ENCODE assay signal across 7 cellular contexts in genomic region chr10:132422931-132423813, GRCh38. TPM values are rescaled to one million over a fixed set of nuclear protein-coding genes. Genes with fewer than 3 reads are reported as not detected.
A peak's percentile ranks its signal among the peaks of the same experiment; 100 is the strongest.
DNase-seq lines count a peak whose midpoint lies in the region; ATAC-seq, FAIRE-seq and TF ChIP-seq lines count a peak whose summit lies in the region.

No MANE protein-coding gene starts in this region.

- no peak overlapping the region for H3K4me2 ChIP-seq in smooth muscle cell

- no peak for TF ChIP-seq CTCF in spleen (IDR thresholded peaks at IDR 0.05 in 8 of 11, conservative IDR thresholded peaks at IDR 0.05 in 3 of 11)
- TF ChIP-seq CTCF in smooth muscle cell (IDR thresholded peaks at IDR 0.05; ENCODE audit: borderline replicate concordance, insufficient read depth, poor library complexity, severe bottlenecking), result no peak

- TF ChIP-seq POLR2A in spleen (IDR thresholded peaks at IDR 0.05), result peak in 1 of 3 donors; percentile 5

- H4K20me1 ChIP-seq in smooth muscle cell (ENCODE audit: low read depth), result no peaks in the 10 kb centered on the region

- ATAC-seq in GM21723 (IDR thresholded peaks at IDR 0.05; ENCODE audit: unreplicated experiment) (peak; percentile 31), GM21528 (IDR thresholded peaks at IDR 0.05; ENCODE audit: low FRiP score, unreplicated experiment) (no peak)

- peaks cover 4% of the 10 kb centered on the region for H3K79me2 ChIP-seq in smooth muscle cell (ENCODE audit: low read depth)

- no peak overlapping the region for H2AFZ ChIP-seq in smooth muscle cell (ENCODE audit: low read depth)

- peak overlapping the region; percentile 8 to 88 for H3K27ac ChIP-seq in esophagus (ENCODE audit: low read depth in 2 of 2, low read length in 1 of 2)
- peak overlapping the region; percentile 87 to 99 (median 94) for H3K27ac ChIP-seq in spleen
- no peak overlapping the region for H3K27ac ChIP-seq in smooth muscle cell (ENCODE audit: low read depth)

- H3K9me3 ChIP-seq in esophagus (ENCODE audit: control insufficient read depth in 2 of 2, insufficient read depth in 1 of 2, low read depth in 1 of 2, low read length in 1 of 2) (peaks cover 0 to 4% of the 10 kb centered on the region in 2 donors), spleen (no peaks in the 10 kb centered on the region), smooth muscle cell (replicated peaks; ENCODE audit: low read depth) (no peaks in the 10 kb centered on the region)

- 78 to 79% methylated on average over 25 of the region's 25 CpGs for WGBS in esophagus, 2 donors
- whole genome bisulfite sequencing in spleen, 5 donors, result 42 to 59% (median 49%) methylated on average over 23 to 25 of the region's 25 CpGs
- WGBS in smooth muscle cell (ENCODE audit: low lambda C conversion rate), result 92% methylated on average over 25 of the region's 25 CpGs

- no peak for FAIRE-seq in GM19239 (lab: Jason Lieb, UNC)

- peaks cover 21 to 46% of the 10 kb centered on the region in 2 donors for H3K4me1 ChIP-seq in esophagus (ENCODE audit: control insufficient read depth in 2 of 2, insufficient read depth in 2 of 2, low read length in 1 of 2)
- peaks cover 49 to 68% (median 62%) of the 10 kb centered on the region in 6 donors for H3K4me1 ChIP-seq in spleen
- H3K4me1 ChIP-seq in smooth muscle cell (ENCODE audit: low read depth), result peaks cover 22% of the 10 kb centered on the region

- H3K36me3 ChIP-seq in esophagus (ENCODE audit: control insufficient read depth in 2 of 2, insufficient read depth in 2 of 2, low read length in 1 of 2) (peaks cover 0 to 12% of the 10 kb centered on the region in 2 donors), spleen (peaks cover 0 to 13% (median 0%) of the 10 kb centered on the region in 6 donors), smooth muscle cell (ENCODE audit: low read depth) (no peaks in the 10 kb centered on the region)

- DNase-seq in NCI-H69 (lab: John Stamatoyannopoulos, UW) (peak; percentile 77), spleen (peak; percentile 83), GM19239 (ENCODE audit: insufficient read length, low spot score) (no peak), smooth muscle cell (lab: John Stamatoyannopoulos, UW; ENCODE audit: unreplicated experiment) (no peak)

- H3K9ac ChIP-seq in smooth muscle cell (ENCODE audit: low read depth), result no peak overlapping the region

- no peaks in the 10 kb centered on the region for H3F3A ChIP-seq in smooth muscle cell (ENCODE audit: low read depth)

- no peaks in the 10 kb centered on the region for H3K27me3 ChIP-seq in esophagus (ENCODE audit: control insufficient read depth in 1 of 2, insufficient read depth in 2 of 2, low read length in 2 of 2)
- H3K27me3 ChIP-seq in spleen (replicated peaks in 1 of 7), result no peaks in the 10 kb centered on the region
- H3K27me3 ChIP-seq in smooth muscle cell (ENCODE audit: low read depth), result no peaks in the 10 kb centered on the region

- intact Hi-C loops in spleen (cut with DNase I; ENCODE audit: low total_unique reads), result no loop called here

- H3K4me3 ChIP-seq in esophagus (ENCODE audit: low read depth in 1 of 2, low read length in 2 of 2) (no peak overlapping the region), spleen (peak overlapping the region in 1 of 8 donors; percentile 52), smooth muscle cell (no peak overlapping the region)

RNA-seq across cellular contexts. Expression of gene PWWP2B, which starts 26.2 kb away (rescaled TPM):
- polyA plus RNA-seq in esophagus (10 to 100 TPM; 17.6 to 33.4 TPM), spleen (10 to 100 TPM; 22.5 to 50.0 (median 27.8) TPM), smooth muscle cell (8.3 and 9.3 TPM in 2 replicates)
- total RNA-seq in spleen (10 to 100 TPM; 24.8 to 41.7 (median 28.1) TPM), smooth muscle cell (6.9 and 13.2 TPM in 2 replicates)

Comparison
In these comparisons a context has a peak if more than half of its experiments do, and no peak if none do; other contexts are left out.
1. DNase-seq: peak in NCI-H69 (single experiment) and spleen (single experiment); none in GM19239 (single experiment) and smooth muscle cell (single experiment).